Comparison of ENCODE assay signal across 1 cellular context in the genomic region with DNA sequence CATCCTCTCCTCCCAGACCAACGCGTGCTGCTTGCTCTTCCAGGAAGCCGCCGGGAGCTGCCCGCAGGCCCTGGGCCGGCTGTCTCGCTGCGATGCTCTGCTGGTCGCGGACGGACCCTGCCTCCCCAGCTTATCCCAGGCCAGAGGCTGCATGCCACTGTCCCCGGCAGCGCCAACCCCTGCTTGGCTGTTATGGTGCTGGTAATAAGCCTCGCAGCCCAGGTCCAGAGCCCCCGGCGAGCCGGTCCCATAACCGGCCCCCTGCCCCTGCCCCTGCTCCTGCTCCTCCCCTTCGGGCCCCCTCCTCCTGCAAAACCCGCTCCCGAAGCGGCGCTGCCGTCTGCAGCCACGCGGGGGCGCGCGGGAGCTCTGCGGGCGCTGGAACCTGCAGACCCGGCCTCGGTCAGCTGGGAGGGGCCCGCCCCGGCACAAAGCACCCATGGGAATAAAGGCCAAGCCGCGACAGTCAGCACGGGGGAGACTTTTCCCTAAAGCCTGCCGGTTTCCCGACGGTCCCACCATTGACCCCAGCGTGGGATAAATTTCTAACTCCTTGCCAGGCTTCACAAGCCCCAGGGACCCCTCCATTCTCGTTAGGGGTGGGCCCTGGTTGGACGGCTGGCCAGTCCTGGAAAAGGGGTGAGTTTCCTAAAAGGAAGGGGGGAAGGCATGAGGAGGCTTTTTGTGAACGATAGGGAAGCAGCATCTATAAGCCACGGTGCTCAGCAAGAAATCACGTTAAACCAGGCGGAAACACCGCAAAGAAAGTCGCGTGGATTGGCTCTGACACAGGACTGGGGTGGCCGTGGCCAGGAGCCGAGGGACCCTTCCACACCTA.
A peak's percentile ranks its signal among the peaks of the same experiment; 100 is the strongest.
TF ChIP-seq lines count a peak whose summit lies in the region.

No MANE protein-coding gene starts in this region.

TF ChIP-seq in HepG2, 621 proteins besides CTCF, POLR2A, EP300 and RAD21 (continued from another document and continues in another):
- TF ChIP-seq TCF12 (IDR thresholded peaks at IDR 0.05) (no peak), TCF12 (CRISPR knock-in tag; IDR thresholded peaks at IDR 0.05) (no peak; the same call in 1 of the 2 replicates), GTF3A (CRISPR knock-in tag; conservative IDR thresholded peaks at IDR 0.05) (peak; percentile 7; the same call in 1 of the 2 replicates), ZBTB21 (CRISPR knock-in tag; IDR thresholded peaks at IDR 0.05) (no peak), ZNF556 (CRISPR knock-in tag; IDR thresholded peaks at IDR 0.05; ENCODE audit: borderline replicate concordance) (peak; percentile 19; the same call in 1 of the 2 replicates), ZSCAN30 (CRISPR knock-in tag; IDR thresholded peaks at IDR 0.05) (no peak), ZEB1 (IDR thresholded peaks at IDR 0.05; ENCODE audit: insufficient replicate concordance, low read depth) (peak; percentile 75), ZNF788 (CRISPR knock-in tag; IDR thresholded peaks at IDR 0.05; ENCODE audit: borderline replicate concordance) (peak; percentile 73; the same call in 1 of the 2 replicates), NR3C1 (CRISPR knock-in tag; IDR thresholded peaks at IDR 0.05) (0 out of 2 replicates have a peak, but pooled peaks have one; percentile 4), ZNF441 (CRISPR knock-in tag; IDR thresholded peaks at IDR 0.05; ENCODE audit: borderline replicate concordance) (peak; percentile 54; the same call in 1 of the 2 replicates), BHLHE40 (IDR thresholded peaks at IDR 0.05; ENCODE audit: low read length) (0 out of 2 replicates have a peak, but pooled peaks have one; percentile 6), CBFB (CRISPR knock-in tag; IDR thresholded peaks at IDR 0.05) (no peak), ZMYM4 (CRISPR knock-in tag; IDR thresholded peaks at IDR 0.05) (no peak), ZNF431 (CRISPR knock-in tag; IDR thresholded peaks at IDR 0.05; ENCODE audit: borderline replicate concordance, low read depth) (no peak; the same call in 1 of the 2 replicates), HOXA3 (CRISPR knock-in tag; IDR thresholded peaks at IDR 0.05) (peak; percentile 83), KLF6 (CRISPR knock-in tag; IDR thresholded peaks at IDR 0.05) (no peak), ZNF747 (CRISPR knock-in tag; IDR thresholded peaks at IDR 0.05; ENCODE audit: borderline replicate concordance) (0 out of 2 replicates have a peak, but pooled peaks have one; percentile 81), ZNF672 (CRISPR knock-in tag; IDR thresholded peaks at IDR 0.05) (no peak), IRF2 (CRISPR knock-in tag; IDR thresholded peaks at IDR 0.05) (peak; percentile 61; the same call in 1 of the 2 replicates), PHF8 (CRISPR knock-in tag; IDR thresholded peaks at IDR 0.05) (peak; percentile 51; the same call in 1 of the 2 replicates), NCOA1 (CRISPR knock-in tag; IDR thresholded peaks at IDR 0.05) (peak; percentile 30; the same call in 1 of the 2 replicates), KLF16 (CRISPR knock-in tag; IDR thresholded peaks at IDR 0.05) (peak in 1 of 2 experiments; percentile 86; a peak in 2 of 4 replicates), PITX1 (CRISPR knock-in tag; IDR thresholded peaks at IDR 0.05) (peak; percentile 70), ZNF724P (CRISPR knock-in tag; IDR thresholded peaks at IDR 0.05; ENCODE audit: borderline replicate concordance) (peak; percentile 91), MTA1 (CRISPR knock-in tag; IDR thresholded peaks at IDR 0.05; ENCODE audit: borderline replicate concordance) (peak; percentile 72), MEF2D (CRISPR knock-in tag; IDR thresholded peaks at IDR 0.05) (peak; percentile 84), DR1 (CRISPR knock-in tag; IDR thresholded peaks at IDR 0.05) (peak; percentile 59; the same call in 1 of the 2 replicates), ZNF317 (CRISPR knock-in tag; IDR thresholded peaks at IDR 0.05) (peak; percentile 69; the same call in 1 of the 2 replicates), MED13 (CRISPR knock-in tag; IDR thresholded peaks at IDR 0.05) (0 out of 2 replicates have a peak, but pooled peaks have one; percentile 69), SP2 (CRISPR knock-in tag; IDR thresholded peaks at IDR 0.05) (peak; percentile 41; the same call in 1 of the 2 replicates), FOXO1 (CRISPR knock-in tag; IDR thresholded peaks at IDR 0.05) (peak; percentile 21; the same call in 1 of the 2 replicates), ETV6 (CRISPR knock-in tag; conservative IDR thresholded peaks at IDR 0.05) (no peak), ZNF180 (CRISPR knock-in tag; IDR thresholded peaks at IDR 0.05; ENCODE audit: borderline replicate concordance, low read depth) (no peak), ZNF615 (CRISPR knock-in tag; IDR thresholded peaks at IDR 0.05; ENCODE audit: borderline replicate concordance) (no peak), ZNF563 (CRISPR knock-in tag; IDR thresholded peaks at IDR 0.05) (no peak; the same call in 1 of the 2 replicates)
- TF ChIP-seq, protein P1, sequence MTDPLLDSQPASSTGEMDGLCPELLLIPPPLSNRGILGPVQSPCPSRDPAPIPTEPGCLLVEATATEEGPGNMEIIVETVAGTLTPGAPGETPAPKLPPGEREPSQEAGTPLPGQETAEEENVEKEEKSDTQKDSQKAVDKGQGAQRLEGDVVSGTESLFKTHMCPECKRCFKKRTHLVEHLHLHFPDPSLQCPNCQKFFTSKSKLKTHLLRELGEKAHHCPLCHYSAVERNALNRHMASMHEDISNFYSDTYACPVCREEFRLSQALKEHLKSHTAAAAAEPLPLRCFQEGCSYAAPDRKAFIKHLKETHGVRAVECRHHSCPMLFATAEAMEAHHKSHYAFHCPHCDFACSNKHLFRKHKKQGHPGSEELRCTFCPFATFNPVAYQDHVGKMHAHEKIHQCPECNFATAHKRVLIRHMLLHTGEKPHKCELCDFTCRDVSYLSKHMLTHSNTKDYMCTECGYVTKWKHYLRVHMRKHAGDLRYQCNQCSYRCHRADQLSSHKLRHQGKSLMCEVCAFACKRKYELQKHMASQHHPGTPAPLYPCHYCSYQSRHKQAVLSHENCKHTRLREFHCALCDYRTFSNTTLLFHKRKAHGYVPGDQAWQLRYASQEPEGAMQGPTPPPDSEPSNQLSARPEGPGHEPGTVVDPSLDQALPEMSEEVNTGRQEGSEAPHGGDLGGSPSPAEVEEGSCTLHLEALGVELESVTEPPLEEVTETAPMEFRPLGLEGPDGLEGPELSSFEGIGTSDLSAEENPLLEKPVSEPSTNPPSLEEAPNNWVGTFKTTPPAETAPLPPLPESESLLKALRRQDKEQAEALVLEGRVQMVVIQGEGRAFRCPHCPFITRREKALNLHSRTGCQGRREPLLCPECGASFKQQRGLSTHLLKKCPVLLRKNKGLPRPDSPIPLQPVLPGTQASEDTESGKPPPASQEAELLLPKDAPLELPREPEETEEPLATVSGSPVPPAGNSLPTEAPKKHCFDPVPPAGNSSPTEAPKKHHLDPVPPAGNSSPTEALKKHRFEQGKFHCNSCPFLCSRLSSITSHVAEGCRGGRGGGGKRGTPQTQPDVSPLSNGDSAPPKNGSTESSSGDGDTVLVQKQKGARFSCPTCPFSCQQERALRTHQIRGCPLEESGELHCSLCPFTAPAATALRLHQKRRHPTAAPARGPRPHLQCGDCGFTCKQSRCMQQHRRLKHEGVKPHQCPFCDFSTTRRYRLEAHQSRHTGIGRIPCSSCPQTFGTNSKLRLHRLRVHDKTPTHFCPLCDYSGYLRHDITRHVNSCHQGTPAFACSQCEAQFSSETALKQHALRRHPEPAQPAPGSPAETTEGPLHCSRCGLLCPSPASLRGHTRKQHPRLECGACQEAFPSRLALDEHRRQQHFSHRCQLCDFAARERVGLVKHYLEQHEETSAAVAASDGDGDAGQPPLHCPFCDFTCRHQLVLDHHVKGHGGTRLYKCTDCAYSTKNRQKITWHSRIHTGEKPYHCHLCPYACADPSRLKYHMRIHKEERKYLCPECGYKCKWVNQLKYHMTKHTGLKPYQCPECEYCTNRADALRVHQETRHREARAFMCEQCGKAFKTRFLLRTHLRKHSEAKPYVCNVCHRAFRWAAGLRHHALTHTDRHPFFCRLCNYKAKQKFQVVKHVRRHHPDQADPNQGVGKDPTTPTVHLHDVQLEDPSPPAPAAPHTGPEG (CRISPR knock-in tag; IDR thresholded peaks at IDR 0.05): 0 out of 2 replicates have a peak, but pooled peaks have one; percentile 59
- TF ChIP-seq, protein P2, sequence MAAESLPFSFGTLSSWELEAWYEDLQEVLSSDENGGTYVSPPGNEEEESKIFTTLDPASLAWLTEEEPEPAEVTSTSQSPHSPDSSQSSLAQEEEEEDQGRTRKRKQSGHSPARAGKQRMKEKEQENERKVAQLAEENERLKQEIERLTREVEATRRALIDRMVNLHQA (CRISPR knock-in tag; IDR thresholded peaks at IDR 0.05): no peak
- TF ChIP-seq, protein P3, sequence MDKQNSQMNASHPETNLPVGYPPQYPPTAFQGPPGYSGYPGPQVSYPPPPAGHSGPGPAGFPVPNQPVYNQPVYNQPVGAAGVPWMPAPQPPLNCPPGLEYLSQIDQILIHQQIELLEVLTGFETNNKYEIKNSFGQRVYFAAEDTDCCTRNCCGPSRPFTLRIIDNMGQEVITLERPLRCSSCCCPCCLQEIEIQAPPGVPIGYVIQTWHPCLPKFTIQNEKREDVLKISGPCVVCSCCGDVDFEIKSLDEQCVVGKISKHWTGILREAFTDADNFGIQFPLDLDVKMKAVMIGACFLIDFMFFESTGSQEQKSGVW (CRISPR knock-in tag; IDR thresholded peaks at IDR 0.05; ENCODE audit: borderline replicate concordance): no peak
- TF ChIP-seq, protein P4, sequence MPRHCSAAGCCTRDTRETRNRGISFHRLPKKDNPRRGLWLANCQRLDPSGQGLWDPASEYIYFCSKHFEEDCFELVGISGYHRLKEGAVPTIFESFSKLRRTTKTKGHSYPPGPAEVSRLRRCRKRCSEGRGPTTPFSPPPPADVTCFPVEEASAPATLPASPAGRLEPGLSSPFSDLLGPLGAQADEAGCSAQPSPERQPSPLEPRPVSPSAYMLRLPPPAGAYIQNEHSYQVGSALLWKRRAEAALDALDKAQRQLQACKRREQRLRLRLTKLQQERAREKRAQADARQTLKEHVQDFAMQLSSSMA (CRISPR knock-in tag; IDR thresholded peaks at IDR 0.05): 0 out of 2 replicates have a peak, but pooled peaks have one; percentile 60
- TF ChIP-seq, protein P5, sequence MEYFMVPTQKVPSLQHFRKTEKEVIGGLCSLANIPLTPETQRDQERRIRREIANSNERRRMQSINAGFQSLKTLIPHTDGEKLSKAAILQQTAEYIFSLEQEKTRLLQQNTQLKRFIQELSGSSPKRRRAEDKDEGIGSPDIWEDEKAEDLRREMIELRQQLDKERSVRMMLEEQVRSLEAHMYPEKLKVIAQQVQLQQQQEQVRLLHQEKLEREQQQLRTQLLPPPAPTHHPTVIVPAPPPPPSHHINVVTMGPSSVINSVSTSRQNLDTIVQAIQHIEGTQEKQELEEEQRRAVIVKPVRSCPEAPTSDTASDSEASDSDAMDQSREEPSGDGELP (IDR thresholded peaks at IDR 0.05; ENCODE audit: borderline replicate concordance, low read depth): peak; percentile 96
- TF ChIP-seq, protein P6, sequence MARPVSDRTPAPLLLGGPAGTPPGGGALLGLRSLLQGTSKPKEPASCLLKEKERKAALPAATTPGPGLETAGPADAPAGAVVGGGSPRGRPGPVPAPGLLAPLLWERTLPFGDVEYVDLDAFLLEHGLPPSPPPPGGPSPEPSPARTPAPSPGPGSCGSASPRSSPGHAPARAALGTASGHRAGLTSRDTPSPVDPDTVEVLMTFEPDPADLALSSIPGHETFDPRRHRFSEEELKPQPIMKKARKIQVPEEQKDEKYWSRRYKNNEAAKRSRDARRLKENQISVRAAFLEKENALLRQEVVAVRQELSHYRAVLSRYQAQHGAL (CRISPR knock-in tag; IDR thresholded peaks at IDR 0.05; ENCODE audit: not compliant biosample characterization): peak; percentile 96
- TF ChIP-seq, protein P7, sequence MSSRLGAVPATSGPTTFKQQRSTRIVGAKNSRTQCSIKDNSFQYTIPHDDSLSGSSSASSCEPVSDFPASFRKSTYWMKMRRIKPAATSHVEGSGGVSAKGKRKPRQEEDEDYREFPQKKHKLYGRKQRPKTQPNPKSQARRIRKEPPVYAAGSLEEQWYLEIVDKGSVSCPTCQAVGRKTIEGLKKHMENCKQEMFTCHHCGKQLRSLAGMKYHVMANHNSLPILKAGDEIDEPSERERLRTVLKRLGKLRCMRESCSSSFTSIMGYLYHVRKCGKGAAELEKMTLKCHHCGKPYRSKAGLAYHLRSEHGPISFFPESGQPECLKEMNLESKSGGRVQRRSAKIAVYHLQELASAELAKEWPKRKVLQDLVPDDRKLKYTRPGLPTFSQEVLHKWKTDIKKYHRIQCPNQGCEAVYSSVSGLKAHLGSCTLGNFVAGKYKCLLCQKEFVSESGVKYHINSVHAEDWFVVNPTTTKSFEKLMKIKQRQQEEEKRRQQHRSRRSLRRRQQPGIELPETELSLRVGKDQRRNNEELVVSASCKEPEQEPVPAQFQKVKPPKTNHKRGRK (CRISPR knock-in tag; IDR thresholded peaks at IDR 0.05): no peak
- TF ChIP-seq, protein P8, sequence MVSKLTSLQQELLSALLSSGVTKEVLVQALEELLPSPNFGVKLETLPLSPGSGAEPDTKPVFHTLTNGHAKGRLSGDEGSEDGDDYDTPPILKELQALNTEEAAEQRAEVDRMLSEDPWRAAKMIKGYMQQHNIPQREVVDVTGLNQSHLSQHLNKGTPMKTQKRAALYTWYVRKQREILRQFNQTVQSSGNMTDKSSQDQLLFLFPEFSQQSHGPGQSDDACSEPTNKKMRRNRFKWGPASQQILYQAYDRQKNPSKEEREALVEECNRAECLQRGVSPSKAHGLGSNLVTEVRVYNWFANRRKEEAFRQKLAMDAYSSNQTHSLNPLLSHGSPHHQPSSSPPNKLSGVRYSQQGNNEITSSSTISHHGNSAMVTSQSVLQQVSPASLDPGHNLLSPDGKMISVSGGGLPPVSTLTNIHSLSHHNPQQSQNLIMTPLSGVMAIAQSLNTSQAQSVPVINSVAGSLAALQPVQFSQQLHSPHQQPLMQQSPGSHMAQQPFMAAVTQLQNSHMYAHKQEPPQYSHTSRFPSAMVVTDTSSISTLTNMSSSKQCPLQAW (CRISPR knock-in tag; IDR thresholded peaks at IDR 0.05): peak; percentile 82
- TF ChIP-seq, protein P9, sequence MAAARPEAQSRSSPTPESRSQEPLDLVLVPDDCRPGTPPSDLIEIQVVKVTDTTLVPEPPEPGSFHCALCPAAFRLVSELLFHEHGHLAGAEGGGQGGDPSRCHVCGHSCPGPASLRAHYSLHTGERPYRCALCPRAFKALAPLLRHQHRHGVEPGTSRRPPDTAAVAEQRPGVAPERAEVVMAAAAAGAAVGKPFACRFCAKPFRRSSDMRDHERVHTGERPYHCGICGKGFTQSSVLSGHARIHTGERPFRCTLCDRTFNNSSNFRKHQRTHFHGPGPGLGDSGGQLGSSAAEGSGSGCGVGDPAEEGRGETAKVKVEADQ (CRISPR knock-in tag; IDR thresholded peaks at IDR 0.05; ENCODE audit: borderline replicate concordance): peak; percentile 92
- TF ChIP-seq, protein P10, sequence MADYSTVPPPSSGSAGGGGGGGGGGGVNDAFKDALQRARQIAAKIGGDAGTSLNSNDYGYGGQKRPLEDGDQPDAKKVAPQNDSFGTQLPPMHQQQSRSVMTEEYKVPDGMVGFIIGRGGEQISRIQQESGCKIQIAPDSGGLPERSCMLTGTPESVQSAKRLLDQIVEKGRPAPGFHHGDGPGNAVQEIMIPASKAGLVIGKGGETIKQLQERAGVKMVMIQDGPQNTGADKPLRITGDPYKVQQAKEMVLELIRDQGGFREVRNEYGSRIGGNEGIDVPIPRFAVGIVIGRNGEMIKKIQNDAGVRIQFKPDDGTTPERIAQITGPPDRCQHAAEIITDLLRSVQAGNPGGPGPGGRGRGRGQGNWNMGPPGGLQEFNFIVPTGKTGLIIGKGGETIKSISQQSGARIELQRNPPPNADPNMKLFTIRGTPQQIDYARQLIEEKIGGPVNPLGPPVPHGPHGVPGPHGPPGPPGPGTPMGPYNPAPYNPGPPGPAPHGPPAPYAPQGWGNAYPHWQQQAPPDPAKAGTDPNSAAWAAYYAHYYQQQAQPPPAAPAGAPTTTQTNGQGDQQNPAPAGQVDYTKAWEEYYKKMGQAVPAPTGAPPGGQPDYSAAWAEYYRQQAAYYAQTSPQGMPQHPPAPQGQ (CRISPR knock-in tag; IDR thresholded peaks at IDR 0.05; ENCODE audit: borderline replicate concordance): peak; percentile 78; the same call in 1 of the 2 replicates
